6 cellular contexts compared by ENCODE assay signal in the genomic region with DNA sequence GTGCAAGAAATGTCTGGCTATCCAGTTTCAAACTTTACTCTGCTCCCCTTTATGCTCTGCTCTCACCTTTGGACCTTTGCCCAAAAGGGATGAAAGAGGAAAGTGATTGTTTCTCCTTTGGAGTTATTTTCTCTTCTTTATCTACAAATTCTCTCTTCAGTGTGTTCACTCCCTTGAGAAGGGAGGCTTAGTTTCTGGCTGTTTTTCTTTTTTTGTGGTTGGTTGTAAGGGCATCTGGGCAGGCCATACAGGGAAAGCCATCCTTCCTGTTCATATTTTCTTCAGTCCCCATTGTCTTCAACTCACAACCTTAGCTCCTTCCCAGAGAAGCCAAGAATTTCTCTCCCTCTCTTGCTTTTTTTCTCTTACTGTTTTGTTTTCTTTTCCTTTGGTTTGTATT. TPM values are rescaled to one million over a fixed set of nuclear protein-coding genes. Genes with fewer than 3 reads are reported as not detected.
"Had no signal": no experiment of that assay in that cellular context is flagged by ENCODE, and none has a peak within 500 bp of the region (broad histone marks: within the 10 kb centered on the region; RNA-seq: fewer than 3 reads in every experiment).

No MANE protein-coding gene starts in this region.

RNA-seq across cellular contexts. Expression of a gene that starts 2.5 kb away (rescaled TPM):
- total RNA-seq: M059J; PC-3; SJSA1; T-cell; T-helper 1 cell treated with Interleukin-12 subunit alpha and Interleukin-12 subunit beta and Interleukin-4 antibody, amounts not matched to agents 30 ng/mL and 1 ng/mL, for 36 hours had no signal
- polyA plus RNA-seq: SK-N-SH had no signal

RNA-seq across cellular contexts. Expression of a gene that starts 46.0 kb away (rescaled TPM):
- total RNA-seq: M059J; SJSA1; T-cell; T-helper 1 cell treated with Interleukin-12 subunit alpha and Interleukin-12 subunit beta and Interleukin-4 antibody, amounts not matched to agents 30 ng/mL and 1 ng/mL, for 36 hours had no signal
